In genomic region chr17:64020068-64020766, GRCh38 we compare ENCODE assay signal across 8 cellular contexts. TPM values are rescaled to one million over a fixed set of nuclear protein-coding genes. Genes with fewer than 3 reads are reported as not detected.
DNase-seq lines count a peak whose midpoint lies in the region; ATAC-seq, FAIRE-seq and TF ChIP-seq lines count a peak whose summit lies in the region.

Gene ICAM2, minus strand, starts transcription at chr17:64020633. Its CDS starts 13,942 bp downstream, at chr17:64006691.

- FAIRE-seq in small intestine (lab: Jason Lieb, UNC) = no peak

- no peak within 1 kb of the TSS for H2BK20ac ChIP-seq in H9 (ENCODE audit: low read depth, low read length, poor library complexity, severe bottlenecking)

- no peak for TF ChIP-seq CTCF in GM10266 (IDR thresholded peaks at IDR 0.05; ENCODE audit: control insufficient read depth, insufficient read depth, low read depth, missing control alignments)
- no peak for TF ChIP-seq CTCF in H9 (conservative IDR thresholded peaks at IDR 0.05)
- TF ChIP-seq CTCF in foreskin keratinocyte (conservative IDR thresholded peaks at IDR 0.05) = no peak

- no peaks in the 10 kb centered on the region for H3K36me3 ChIP-seq in small intestine (ENCODE audit: control insufficient read depth in 2 of 2, insufficient read depth in 2 of 2, low read length in 2 of 2)

- H3K27me3 ChIP-seq in H9 (ENCODE audit: insufficient read depth, low read length) = no peaks in the 10 kb centered on the region; the same call in 1 of the 2 replicates
- no peaks in the 10 kb centered on the region for H3K27me3 ChIP-seq in small intestine (ENCODE audit: control insufficient read depth in 2 of 2, insufficient read depth in 2 of 2, low read length in 2 of 2)
- H3K27me3 ChIP-seq in foreskin keratinocyte = no peaks in the 10 kb centered on the region

- intact Hi-C loops in cardiac septum (cut with DNase I) = no loop called here

- H3K4me1 ChIP-seq in H9 (ENCODE audit: insufficient read depth, low read length) (no peaks in the 10 kb centered on the region), small intestine (ENCODE audit: control insufficient read depth in 2 of 2, insufficient read depth in 1 of 2, low read depth in 1 of 2, low read length in 1 of 2) (peaks cover 0 to 3% of the 10 kb centered on the region in 2 donors), foreskin keratinocyte (no peaks in the 10 kb centered on the region)

- H4K5ac ChIP-seq in H9 (ENCODE audit: insufficient read length, low read depth, low read length) = no peak within 1 kb of the TSS

- H3K27ac ChIP-seq in H9 (ENCODE audit: insufficient read length, low read depth, low read length) (no peak within 1 kb of the TSS), small intestine (ENCODE audit: low read depth in 1 of 2, low read length in 1 of 2) (peak within 1 kb of the TSS; percentile 62 to 92), foreskin keratinocyte (no peak within 1 kb of the TSS)

- H3K4me2 ChIP-seq in H9 (ENCODE audit: insufficient read depth, insufficient read length, low read length) = peak within 1 kb of the TSS; percentile 32

- no peak within 1 kb of the TSS for H3K9ac ChIP-seq in H9 (ENCODE audit: extremely low read depth, insufficient read length, low read length)

- no peaks in the 10 kb centered on the region for H4K20me1 ChIP-seq in H9 (ENCODE audit: control insufficient read depth, insufficient read depth, insufficient read length)

- H3K79me2 ChIP-seq in H9 (ENCODE audit: insufficient read depth, low read length) = no peaks in the 10 kb centered on the region

- H3K4me1 Mint-ChIP-seq in H9 = peaks cover 3 to 4% of the 10 kb centered on the region in 2 experiments
- peaks cover 82% of the 10 kb centered on the region for H3K4me1 Mint-ChIP-seq in activated T-cell treated with anti-CD3 and anti-CD28 coated beads, Interleukin-2, amount 50 U/mL, for 24 hours (ENCODE audit: low read depth)

- no CpG with 5 or more reads among the region's 23 CpGs for WGBS in H9 (ENCODE audit: extremely low coverage, insufficient read length, low lambda C conversion rate)
- 18 to 19% (median 18%) methylated on average over 23 of the region's 23 CpGs for WGBS in small intestine, 3 donors

- no peak within 1 kb of the TSS for H3T11ph ChIP-seq in H9 (ENCODE audit: low read length)

- H3K56ac ChIP-seq in H9 (ENCODE audit: insufficient read length, low read depth, low read length) = no peak within 1 kb of the TSS

- peaks cover 3% of the 10 kb centered on the region for H3K23me2 ChIP-seq in H9 (ENCODE audit: insufficient read length, low read depth, low read length, poor library complexity, severe bottlenecking)

- peak within 1 kb of the TSS; percentile 45 to 70 for H3K4me3 Mint-ChIP-seq in H9
- peak within 1 kb of the TSS; percentile 88 for H3K4me3 Mint-ChIP-seq in activated T-cell treated with anti-CD3 and anti-CD28 coated beads, Interleukin-2, amount 50 U/mL, for 24 hours

- H2BK15ac ChIP-seq in H9 (ENCODE audit: low read depth, low read length) = no peak within 1 kb of the TSS

- no peak for ATAC-seq in foreskin keratinocyte

- H3K4me3 ChIP-seq in small intestine (ENCODE audit: low read depth in 1 of 2, low read length in 2 of 2) = peak within 1 kb of the TSS; percentile 6 to 39

- DNase-seq in GM10266 (ENCODE audit: extremely low spot score) (peak; percentile 63), H9 (no peak), NCI-H774 (lab: John Stamatoyannopoulos, UW) (peak; percentile 78), cardiac septum (ENCODE audit: low spot score) (no peak), small intestine (peak; percentile 78), foreskin keratinocyte (no peak), NCI-H226 (no peak)
- DNase-seq in activated T-cell treated with anti-CD3 and anti-CD28 coated beads, Interleukin-2, amount 50 U/mL, for 24 hours = peak; percentile 85

- peak within 1 kb of the TSS; percentile 35 for H3K18ac ChIP-seq in H9 (ENCODE audit: insufficient read length, low read depth, low read length)

- H3K27ac Mint-ChIP-seq in H9 = no peak within 1 kb of the TSS
- peak within 1 kb of the TSS; percentile 99 for H3K27ac Mint-ChIP-seq in activated T-cell treated with anti-CD3 and anti-CD28 coated beads, Interleukin-2, amount 50 U/mL, for 24 hours

- H2AK5ac ChIP-seq in H9 (ENCODE audit: insufficient read length, low read length) = no peak within 1 kb of the TSS

- H2AFZ ChIP-seq in H9 (ENCODE audit: low read length) = no peak within 1 kb of the TSS

- H4K91ac ChIP-seq in H9 (ENCODE audit: insufficient read length, low read depth, low read length) = no peak within 1 kb of the TSS

- H3K27me3 Mint-ChIP-seq in H9 (ENCODE audit: low read depth) = peaks cover 12% of the 10 kb centered on the region
- no peaks in the 10 kb centered on the region for H3K27me3 Mint-ChIP-seq in activated T-cell treated with anti-CD3 and anti-CD28 coated beads, Interleukin-2, amount 50 U/mL, for 24 hours

- no peak within 1 kb of the TSS for H3K23ac ChIP-seq in H9 (ENCODE audit: insufficient read length, low read depth, low read length)

- H2BK5ac ChIP-seq in H9 (ENCODE audit: insufficient read length, low read length) = no peak within 1 kb of the TSS

- H3K4ac ChIP-seq in H9 (ENCODE audit: low read depth, low read length) = no peak within 1 kb of the TSS

- no peak within 1 kb of the TSS for H2BK12ac ChIP-seq in H9 (ENCODE audit: insufficient read length, low read depth, low read length)

- no peaks in the 10 kb centered on the region for H3K79me1 ChIP-seq in H9 (ENCODE audit: insufficient read depth, low read depth, low read length, poor library complexity, severe bottlenecking)

- H3K14ac ChIP-seq in H9 (ENCODE audit: insufficient read depth, low read length) = peak within 1 kb of the TSS; percentile 58; the same call in 1 of the 2 replicates

- H4K8ac ChIP-seq in H9 (replicated peaks; ENCODE audit: insufficient read length, low read depth, low read length) = no peak within 1 kb of the TSS

- no peak within 1 kb of the TSS for H2BK120ac ChIP-seq in H9 (ENCODE audit: low read depth, low read length, poor library complexity, severe bottlenecking)

- no peaks in the 10 kb centered on the region for H3K36me3 Mint-ChIP-seq in H9 (ENCODE audit: insufficient read depth in 1 of 3, low read depth in 3 of 3)
- H3K36me3 Mint-ChIP-seq in activated T-cell treated with anti-CD3 and anti-CD28 coated beads, Interleukin-2, amount 50 U/mL, for 24 hours (ENCODE audit: low read depth) = peaks cover 17% of the 10 kb centered on the region

- peaks cover 0 to 2% of the 10 kb centered on the region in 2 experiments; a peak in 1 of 5 replicates for H3K9me3 Mint-ChIP-seq in H9
- no peaks in the 10 kb centered on the region for H3K9me3 Mint-ChIP-seq in activated T-cell treated with anti-CD3 and anti-CD28 coated beads, Interleukin-2, amount 50 U/mL, for 24 hours

- H3K9me3 ChIP-seq in H9 (ENCODE audit: control insufficient read depth, low read depth, low read length) = no peaks in the 10 kb centered on the region
- no peaks in the 10 kb centered on the region for H3K9me3 ChIP-seq in small intestine (ENCODE audit: control insufficient read depth, low read depth)

RNA-seq across cellular contexts. Expression of gene ICAM2, which starts in this region (rescaled TPM):
- 0.28 and 0.35 TPM in 2 replicates for total RNA-seq in H9 (2021)
- 22.0 TPM for total RNA-seq in cardiac septum
- polyA plus RNA-seq in small intestine = 10 to 100 TPM in 2 of 3 donors, 1 to 10 TPM in 1; 4.5 to 40.1 (median 10.8) TPM
- total RNA-seq in foreskin keratinocyte = 0.14 and 0.48 TPM in 2 replicates
- 0.46 and 0.54 TPM in 2 replicates for polyA plus RNA-seq in foreskin keratinocyte

Comparison
In these comparisons a context has a peak if more than half of its experiments do, and no peak if none do; other contexts are left out.
1. RNA of gene ICAM2 (total RNA-seq): 22.0 TPM in cardiac septum (single experiment); 0.28 to 0.35 TPM in H9 and 0.14 to 0.48 TPM in foreskin keratinocyte; every median in the first group is over 10 times any median in the second.
2. DNase-seq: peak in GM10266 (single experiment), NCI-H774 (single experiment), activated T-cell treated with anti-CD3 and anti-CD28 coated beads, Interleukin-2, amount 50 U/mL, for 24 hours (single experiment) and small intestine (single experiment); none in H9 (single experiment), cardiac septum (single experiment), foreskin keratinocyte (0 of 2) and NCI-H226 (single experiment).
3. H3K27ac ChIP-seq: peak in small intestine (2 of 2); none in H9 (single experiment) and foreskin keratinocyte (single experiment).